ENCODE assay signal across 22 cellular contexts in genomic region chr18:29737190-29737589, GRCh38.
"Had no signal": no experiment of that assay in that cellular context is flagged by ENCODE, and none has a peak within 500 bp of the region (broad histone marks: within the 10 kb centered on the region; RNA-seq: fewer than 3 reads in every experiment).

No MANE protein-coding gene starts in this region.

- DNase-seq: KBM-7, NCI-H1092, NCI-H1105 treated with DMSO at 0.1 percent for 48 hours, NCI-H1417 treated with DMSO at 0.1 percent for 48 hours, NCI-H146, NCI-H1694 treated with DMSO at 0.1 percent for 48 hours, NCI-H1930, NCI-H2081, NCI-H2107, NCI-H226, NCI-H446, NCI-H510A, NCI-H524 treated with DMSO at 0.1 percent for 48 hours, NCI-H69, NCI-H774, PC-3, SHP77, SK-N-SH, SW 1271 had no signal

- H3K4me2 ChIP-seq: SK-N-SH had no signal

- H3K27ac ChIP-seq: HL-60, RWPE1 had no signal

- H3K9ac ChIP-seq: SK-N-SH had no signal

- ATAC-seq: Panc1, PC-3 had no signal

- H3K9me3 ChIP-seq: SK-N-SH had no signal
